Comparison of ENCODE assay signal across 13 cellular contexts in the genomic region with DNA sequence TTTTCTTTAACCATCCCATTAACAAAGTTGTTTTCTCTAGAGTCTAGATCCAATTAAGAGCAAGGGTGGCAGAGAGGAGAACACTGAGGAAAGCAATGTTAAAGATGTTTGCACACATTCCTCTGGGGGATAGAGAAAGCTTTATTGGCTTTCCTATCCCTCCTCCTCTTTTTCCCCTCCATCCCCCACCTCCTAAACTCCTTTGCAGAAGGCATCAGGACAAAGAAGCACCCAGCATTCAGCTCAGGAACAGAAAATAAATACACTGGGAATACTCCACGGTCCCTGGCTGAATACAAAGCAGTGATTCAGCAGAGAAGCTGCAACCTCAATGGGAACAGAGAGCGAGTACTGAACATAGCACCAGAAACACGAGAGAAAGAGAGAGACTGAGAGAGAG. TPM values are rescaled to one million over a fixed set of nuclear protein-coding genes. Genes with fewer than 3 reads are reported as not detected.
DNase-seq lines count a peak whose midpoint lies in the region; ATAC-seq lines count a peak whose summit lies in the region.
"Had no signal": no experiment of that assay in that cellular context is flagged by ENCODE, and none has a peak within 500 bp of the region (broad histone marks: within the 10 kb centered on the region; RNA-seq: fewer than 3 reads in every experiment).

No MANE protein-coding gene starts in this region.

- H3K27me3 ChIP-seq in CD8-positive, alpha-beta memory T cell (ENCODE audit: insufficient read depth, low read length, poor library complexity, severe bottlenecking) = no peaks in the 10 kb centered on the region
- H3K27me3 ChIP-seq: stomach had no signal

- H3K4me3 ChIP-seq in CD8-positive, alpha-beta memory T cell (ENCODE audit: low read length) = no peak overlapping the region
- H3K4me3 ChIP-seq: mucosa of descending colon, stomach had no signal

- POLR2A ChIA-PET in naive thymus-derived CD8-positive, alpha-beta T cell (lab: Charles Lee) = no interaction called here
- POLR2A ChIA-PET in CD8-positive, alpha-beta memory T cell (lab: Charles Lee) = no interaction called here

- H3K27me3 Mint-ChIP-seq in naive thymus-derived CD8-positive, alpha-beta T cell = no peaks in the 10 kb centered on the region
- H3K27me3 Mint-ChIP-seq in CD8-positive, alpha-beta memory T cell = no peaks in the 10 kb centered on the region
- H3K27me3 Mint-ChIP-seq: activated CD4-positive, alpha-beta T cell treated with anti-CD3 and anti-CD28 coated beads, Interleukin-2, amount 10 ng/mL, durations not matched to agents 24 days and 14 days; dendritic cell treated with granulocyte-macrophage colony-stimulating factor and Interleukin-4, amounts not matched to agents 40 ng/mL and 50 ng/mL, for 4 days had no signal

- no peak overlapping the region for H3K27ac ChIP-seq in CD8-positive, alpha-beta memory T cell (ENCODE audit: low read depth, low read length)

- DNase-seq in G401 (ENCODE audit: low spot score) (peak; percentile 65), NCI-H2171 treated with DMSO at 0.1 percent for 48 hours (lab: John Stamatoyannopoulos, UW) (peak; percentile 88), fibroblast of peridontal ligament (ENCODE audit: extremely low read depth) (peak; percentile 7), nucleus accumbens (lab: John Stamatoyannopoulos, UW) (peak in 44 of 56 donors; percentile 0 to 79 (median 42))
- no peak for DNase-seq in naive thymus-derived CD8-positive, alpha-beta T cell
- DNase-seq in CD8-positive, alpha-beta memory T cell = no peak
- DNase-seq: activated CD4-positive, alpha-beta T cell treated with anti-CD3 and anti-CD28 coated beads, Interleukin-2, amount 10 ng/mL, durations not matched to agents 24 days and 14 days; activated effector memory CD4-positive, alpha-beta T cell treated with anti-CD3 and anti-CD28 coated beads, Interleukin-2, amount 50 U/mL, for 16 hours; mucosa of descending colon; stomach had no signal

- no peaks in the 10 kb centered on the region for H3K4me1 Mint-ChIP-seq in naive thymus-derived CD8-positive, alpha-beta T cell
- no peaks in the 10 kb centered on the region for H3K4me1 Mint-ChIP-seq in CD8-positive, alpha-beta memory T cell
- H3K4me1 Mint-ChIP-seq: activated CD4-positive, alpha-beta T cell treated with anti-CD3 and anti-CD28 coated beads, Interleukin-2, amount 10 ng/mL, durations not matched to agents 24 days and 14 days had no signal

- H3K36me3 ChIP-seq in CD8-positive, alpha-beta memory T cell (ENCODE audit: insufficient read depth, low read length) = no peaks in the 10 kb centered on the region
- H3K36me3 ChIP-seq: stomach had no signal

- in situ Hi-C loops in G401 (cut with HindIII; ENCODE audit: low sequenced_read_pairs) = no loop called here

- H3K4me1 ChIP-seq in CD8-positive, alpha-beta memory T cell (ENCODE audit: insufficient read depth, low read length) = no peaks in the 10 kb centered on the region

- peaks cover 0 to 28% (median 8%) of the 10 kb centered on the region in 9 donors for H3K9me3 Mint-ChIP-seq in naive thymus-derived CD8-positive, alpha-beta T cell
- H3K9me3 Mint-ChIP-seq in CD8-positive, alpha-beta memory T cell = peaks cover 0 to 16% (median 4%) of the 10 kb centered on the region in 5 donors
- H3K9me3 Mint-ChIP-seq: activated CD4-positive, alpha-beta T cell treated with anti-CD3 and anti-CD28 coated beads, Interleukin-2, amount 10 ng/mL, durations not matched to agents 24 days and 14 days had no signal

- H3K27ac Mint-ChIP-seq in naive thymus-derived CD8-positive, alpha-beta T cell = no peak overlapping the region
- no peak overlapping the region for H3K27ac Mint-ChIP-seq in CD8-positive, alpha-beta memory T cell
- H3K27ac Mint-ChIP-seq: activated CD4-positive, alpha-beta T cell treated with anti-CD3 and anti-CD28 coated beads, Interleukin-2, amount 10 ng/mL, durations not matched to agents 24 days and 14 days; dendritic cell treated with granulocyte-macrophage colony-stimulating factor and Interleukin-4, amounts not matched to agents 40 ng/mL and 50 ng/mL, for 4 days had no signal

- H3K36me3 Mint-ChIP-seq in naive thymus-derived CD8-positive, alpha-beta T cell = no peaks in the 10 kb centered on the region
- no peaks in the 10 kb centered on the region for H3K36me3 Mint-ChIP-seq in CD8-positive, alpha-beta memory T cell

- H3K9me3 ChIP-seq in CD8-positive, alpha-beta memory T cell (ENCODE audit: low read length) = no peaks in the 10 kb centered on the region
- H3K9me3 ChIP-seq: mucosa of descending colon, stomach had no signal

- H3K4me3 Mint-ChIP-seq in naive thymus-derived CD8-positive, alpha-beta T cell = no peak overlapping the region
- no peak overlapping the region for H3K4me3 Mint-ChIP-seq in CD8-positive, alpha-beta memory T cell
- H3K4me3 Mint-ChIP-seq: activated CD4-positive, alpha-beta T cell treated with anti-CD3 and anti-CD28 coated beads, Interleukin-2, amount 10 ng/mL, durations not matched to agents 24 days and 14 days; dendritic cell treated with granulocyte-macrophage colony-stimulating factor and Interleukin-4, amounts not matched to agents 40 ng/mL and 50 ng/mL, for 4 days had no signal

- ATAC-seq in naive thymus-derived CD8-positive, alpha-beta T cell = no peak
- ATAC-seq in GM19463 (IDR thresholded peaks at IDR 0.05; ENCODE audit: unreplicated experiment) (no peak), HG02571 (IDR thresholded peaks at IDR 0.05; ENCODE audit: unreplicated experiment) (no peak)

- CTCF ChIA-PET in CD8-positive, alpha-beta memory T cell (lab: Charles Lee) = no interaction called here

RNA-seq across cellular contexts. Expression of a gene that starts 21.9 kb away (rescaled TPM):
- 21.5 and 45.1 TPM in 2 replicates for total RNA-seq in G401 (2014; rRNA removed; shearing (Covaris generic))
- not detected for total RNA-seq in naive thymus-derived CD8-positive, alpha-beta T cell
- polyA plus RNA-seq in naive thymus-derived CD8-positive, alpha-beta T cell = not detected
- total RNA-seq in CD8-positive, alpha-beta memory T cell = not detected
- not detected for polyA plus RNA-seq in CD8-positive, alpha-beta memory T cell
- total RNA-seq: activated CD4-positive, alpha-beta T cell treated with anti-CD3 and anti-CD28 coated beads, Interleukin-2, amount 10 ng/mL, durations not matched to agents 24 days and 14 days had no signal

Comparison
In these comparisons a context has a peak if more than half of its experiments do, and no peak if none do; other contexts are left out.
1. DNase-seq: peak in G401 (single experiment), NCI-H2171 treated with DMSO at 0.1 percent for 48 hours (single experiment), fibroblast of peridontal ligament (single experiment) and nucleus accumbens (44 of 56); none in naive thymus-derived CD8-positive, alpha-beta T cell (0 of 10) and CD8-positive, alpha-beta memory T cell (0 of 5).
2. RNA of a gene that starts 21.9 kb away (total RNA-seq): 21.5 to 45.1 TPM in G401; not detected in naive thymus-derived CD8-positive, alpha-beta T cell and not detected in CD8-positive, alpha-beta memory T cell; every median in the first group is over 10 times any median in the second.